In the genomic region with DNA sequence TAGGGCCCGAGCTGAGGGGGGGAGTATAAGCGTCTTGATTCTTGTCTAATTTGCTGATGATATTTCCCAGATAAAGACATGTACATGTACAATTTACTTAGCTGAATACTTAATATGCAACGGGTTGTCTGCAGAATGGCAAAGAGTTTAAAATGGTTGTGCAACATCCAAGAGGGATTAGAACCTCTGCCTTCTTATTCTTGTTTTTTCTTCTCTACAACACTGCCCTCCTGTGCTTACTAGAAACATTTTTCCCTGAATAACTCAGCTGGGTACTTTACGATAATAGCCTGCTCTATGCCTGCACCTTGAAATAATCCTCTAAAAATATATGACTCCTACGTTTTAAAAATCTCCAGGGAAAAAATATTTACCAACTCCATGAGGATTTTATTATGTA, we compare ENCODE assay signal across 8 cellular contexts. TPM values are rescaled to one million over a fixed set of nuclear protein-coding genes. Genes with fewer than 3 reads are reported as not detected.
A peak's percentile ranks its signal among the peaks of the same experiment; 100 is the strongest.
DNase-seq lines count a peak whose midpoint lies in the region; ATAC-seq, FAIRE-seq and TF ChIP-seq lines count a peak whose summit lies in the region.

No MANE protein-coding gene starts in this region.

- DNase-seq in MM.1S: peak; percentile 43
- DNase-seq in K562 (ENCODE audit: extremely low read depth in 1 of 4, low spot score in 3 of 4): peak in 2 of 4 experiments; percentile 7 to 9
- DNase-seq in neural progenitor cell (ENCODE audit: low spot score): peak; percentile 55
- DNase-seq in endothelial cell (ENCODE audit: low spot score): no peak
- DNase-seq in stimulated activated CD4-positive, alpha-beta T cell treated with anti-CD3 and anti-CD28 coated beads, Interleukin-4, amount 100 ng/mL, for 24 hours: no peak
- DNase-seq in vagina (ENCODE audit: extremely low spot score in 2 of 2): no peak
- DNase-seq in activated naive CD4-positive, alpha-beta T cell treated with anti-CD3 and anti-CD28 coated beads for 36 hours: no peak

- H2AFZ ChIP-seq in MM.1S (ENCODE audit: low read length): no peak overlapping the region
- H2AFZ ChIP-seq in K562 (ENCODE audit: low read depth, low read length): no peak overlapping the region
- no peak overlapping the region for H2AFZ ChIP-seq in neural progenitor cell (replicated peaks)

- H3K4me1 Mint-ChIP-seq in neural progenitor cell: no peaks in the 10 kb centered on the region
- no peaks in the 10 kb centered on the region for H3K4me1 Mint-ChIP-seq in endothelial cell (ENCODE audit: unreplicated experiment)
- H3K4me1 Mint-ChIP-seq in activated naive CD4-positive, alpha-beta T cell treated with anti-CD3 and anti-CD28 coated beads for 36 hours (ENCODE audit: low read depth): no peaks in the 10 kb centered on the region

- TF ChIP-seq CTCF in MM.1S (IDR thresholded peaks at IDR 0.05; ENCODE audit: low read length) (peak; percentile 45), K562 (IDR thresholded peaks at IDR 0.05 in 2 of 3, conservative IDR thresholded peaks at IDR 0.05 in 1 of 3; ENCODE audit: insufficient read depth in 2 of 3, low read depth in 1 of 3, low read length in 3 of 3) (peak; percentile 4 to 40 (median 30); a peak in 3 of 6 replicates), neural progenitor cell (IDR thresholded peaks at IDR 0.05) (peak; percentile 61), endothelial cell (IDR thresholded peaks at IDR 0.05; ENCODE audit: unreplicated experiment) (no peak), vagina (IDR thresholded peaks at IDR 0.05) (no peak)

- intact Hi-C loops in K562 (cut with micrococcal nuclease): loop anchor here (1.0 to 2.0 kb wide), 3 partner anchors 146 to 526 kb away; no protein-coding TSS in a partner anchor
- intact Hi-C loops in vagina (cut with DNase I): no loop called here
- intact Hi-C loops in activated naive CD4-positive, alpha-beta T cell treated with anti-CD3 and anti-CD28 coated beads for 36 hours (cut with micrococcal nuclease): loop anchor here (1.0 kb wide), 2 partner anchors 145 to 525 kb away; no protein-coding TSS in a partner anchor

- H3K36me3 Mint-ChIP-seq in neural progenitor cell: no peaks in the 10 kb centered on the region
- no peaks in the 10 kb centered on the region for H3K36me3 Mint-ChIP-seq in endothelial cell (ENCODE audit: low read depth, unreplicated experiment)
- no peaks in the 10 kb centered on the region for H3K36me3 Mint-ChIP-seq in activated naive CD4-positive, alpha-beta T cell treated with anti-CD3 and anti-CD28 coated beads for 36 hours (ENCODE audit: low read depth)

- CTCF ChIA-PET in K562 (lab: Yijun Ruan, JAX; ENCODE audit: low intra/inter-chr PET ratio): no interaction called here
- CTCF ChIA-PET in activated naive CD4-positive, alpha-beta T cell treated with anti-CD3 and anti-CD28 coated beads for 36 hours (lab: Charles Lee): interaction anchor here (0.6 to 1.6 kb wide), 3 partner anchors 10 to 670 kb away, joined by 3 to 4 read pairs (median 4); no protein-coding TSS in a partner anchor

- H3K27ac Mint-ChIP-seq in neural progenitor cell (no peak overlapping the region), endothelial cell (ENCODE audit: unreplicated experiment) (no peak overlapping the region)
- H3K27ac Mint-ChIP-seq in activated naive CD4-positive, alpha-beta T cell treated with anti-CD3 and anti-CD28 coated beads for 36 hours: no peak overlapping the region

- H3K9me3 ChIP-seq in MM.1S (replicated peaks; ENCODE audit: insufficient read depth, low read length) (no peaks in the 10 kb centered on the region), K562 (replicated peaks; ENCODE audit: control insufficient read depth, insufficient read depth, low read depth, low read length) (no peaks in the 10 kb centered on the region), neural progenitor cell (ENCODE audit: low read depth) (no peaks in the 10 kb centered on the region), vagina (no peaks in the 10 kb centered on the region)

- H3K4me3 ChIP-seq in MM.1S (ENCODE audit: low read length): no peak overlapping the region
- no peak overlapping the region for H3K4me3 ChIP-seq in K562
- H3K4me3 ChIP-seq in neural progenitor cell: no peak overlapping the region
- no peak overlapping the region for H3K4me3 ChIP-seq in vagina

- H3K9me1 ChIP-seq in K562 (ENCODE audit: control insufficient read depth, insufficient read depth, low read length): no peaks in the 10 kb centered on the region

- H3K36me3 ChIP-seq in MM.1S (replicated peaks; ENCODE audit: insufficient read depth, low read length): no peaks in the 10 kb centered on the region
- H3K36me3 ChIP-seq in K562 (ENCODE audit: control insufficient read depth, insufficient read depth, low read length): no peaks in the 10 kb centered on the region
- H3K36me3 ChIP-seq in neural progenitor cell: no peaks in the 10 kb centered on the region
- no peaks in the 10 kb centered on the region for H3K36me3 ChIP-seq in vagina

- WGBS in K562 (ENCODE audit: insufficient coverage, low coverage, missing lambda C conversion rate): 5% methylated on average over 5 of the region's 5 CpGs

- H3K9ac ChIP-seq in MM.1S (ENCODE audit: low read length) (no peak overlapping the region), K562 (ENCODE audit: insufficient read depth in 1 of 2, low read depth in 2 of 2, low read length in 2 of 2) (no peak overlapping the region), neural progenitor cell (no peak overlapping the region)

- no peak for TF ChIP-seq EP300 in K562 (IDR thresholded peaks at IDR 0.05; ENCODE audit: low read length)

- in situ Hi-C loops in K562 (cut with MboI): no loop called here

- H4K20me1 ChIP-seq in MM.1S (ENCODE audit: insufficient read depth, low read length) (no peaks in the 10 kb centered on the region), K562 (replicated peaks; ENCODE audit: control insufficient read depth, insufficient read depth, low read length) (no peaks in the 10 kb centered on the region), neural progenitor cell (ENCODE audit: low read depth) (no peaks in the 10 kb centered on the region)

- POLR2A ChIA-PET in K562 (lab: Yijun Ruan, JAX): no interaction called here

- no peak overlapping the region for H3K27ac ChIP-seq in MM.1S (ENCODE audit: low read length)
- no peak overlapping the region for H3K27ac ChIP-seq in K562 (ENCODE audit: extremely low read depth, low read depth, low read length)
- H3K27ac ChIP-seq in neural progenitor cell: no peak overlapping the region
- no peak overlapping the region for H3K27ac ChIP-seq in vagina

- no peaks in the 10 kb centered on the region for H3K79me2 ChIP-seq in MM.1S (ENCODE audit: low read length)
- H3K79me2 ChIP-seq in K562 (ENCODE audit: control insufficient read depth, insufficient read depth, low read length): no peaks in the 10 kb centered on the region
- H3K79me2 ChIP-seq in neural progenitor cell (ENCODE audit: low read depth): no peaks in the 10 kb centered on the region

- H3K4me2 ChIP-seq in MM.1S (ENCODE audit: low read depth, low read length) (no peak overlapping the region), K562 (ENCODE audit: insufficient read depth, low read length) (no peak overlapping the region), neural progenitor cell (no peak overlapping the region)

- TF ChIP-seq POLR2A in K562 (conservative IDR thresholded peaks at IDR 0.05): no peak
- TF ChIP-seq POLR2A in vagina (IDR thresholded peaks at IDR 0.05): no peak

- ATAC-seq in GM18502 (IDR thresholded peaks at IDR 0.05; ENCODE audit: poor library complexity, unreplicated experiment): peak; percentile 53
- peak; percentile 87 for ATAC-seq in K562

- no peaks in the 10 kb centered on the region for H3K9me2 ChIP-seq in MM.1S (replicated peaks; ENCODE audit: insufficient read depth, low read length)

- TF ChIP-seq RAD21 in K562 (CRISPR knock-in tag; conservative IDR thresholded peaks at IDR 0.05 in 1 of 2, IDR thresholded peaks at IDR 0.05 in 1 of 2): peak; percentile 42 to 54

- H3K4me3 Mint-ChIP-seq in neural progenitor cell: no peak overlapping the region
- H3K4me3 Mint-ChIP-seq in endothelial cell (ENCODE audit: unreplicated experiment): no peak overlapping the region
- H3K4me3 Mint-ChIP-seq in activated naive CD4-positive, alpha-beta T cell treated with anti-CD3 and anti-CD28 coated beads for 36 hours: no peak overlapping the region

- H3K4me1 ChIP-seq in MM.1S (ENCODE audit: low read length) (peaks cover 27% of the 10 kb centered on the region), K562 (replicated peaks in 1 of 2; ENCODE audit: control insufficient read depth in 2 of 2, insufficient read depth in 2 of 2, low read length in 2 of 2) (no peaks in the 10 kb centered on the region), neural progenitor cell (no peaks in the 10 kb centered on the region), vagina (no peaks in the 10 kb centered on the region)

- peaks cover 7% of the 10 kb centered on the region; the same call in 1 of the 2 replicates for H3F3A ChIP-seq in MM.1S (ENCODE audit: insufficient read depth, low read length)
- no peaks in the 10 kb centered on the region for H3F3A ChIP-seq in neural progenitor cell (ENCODE audit: low read depth)

- H3K27me3 ChIP-seq in MM.1S (replicated peaks; ENCODE audit: insufficient read depth, low read length) (no peaks in the 10 kb centered on the region), K562 (ENCODE audit: control insufficient read depth in 2 of 2, insufficient read depth in 2 of 2, low read length in 2 of 2) (no peaks in the 10 kb centered on the region; a peak in 1 of 5 replicates), neural progenitor cell (no peaks in the 10 kb centered on the region), vagina (no peaks in the 10 kb centered on the region)

- no peak for FAIRE-seq in K562 (lab: Jason Lieb, UNC)

- H3K27me3 Mint-ChIP-seq in neural progenitor cell (ENCODE audit: insufficient read depth, low read depth): peaks cover 2% of the 10 kb centered on the region
- H3K27me3 Mint-ChIP-seq in endothelial cell (ENCODE audit: unreplicated experiment): no peaks in the 10 kb centered on the region
- peaks cover 4% of the 10 kb centered on the region for H3K27me3 Mint-ChIP-seq in activated naive CD4-positive, alpha-beta T cell treated with anti-CD3 and anti-CD28 coated beads for 36 hours (ENCODE audit: low read depth)

- BruUV-seq in K562 (replicated peaks; lab: Mats Ljungman, UMichigan): no TSS peak

- no peaks in the 10 kb centered on the region for H3K9me3 Mint-ChIP-seq in neural progenitor cell
- H3K9me3 Mint-ChIP-seq in endothelial cell (ENCODE audit: unreplicated experiment): no peaks in the 10 kb centered on the region
- H3K9me3 Mint-ChIP-seq in activated naive CD4-positive, alpha-beta T cell treated with anti-CD3 and anti-CD28 coated beads for 36 hours: no peaks in the 10 kb centered on the region

RNA-seq across cellular contexts. Expression of gene INTS12, which starts 41.8 kb away (rescaled TPM):
- 23.8 and 34.2 TPM in 2 replicates for total RNA-seq in K562 (2011; cell fraction: chromatin; rRNA removed; ENCODE audit: low replicate concordance)
- 16.7 and 19.2 TPM in 2 replicates for total RNA-seq in K562 (2011; cell fraction: nucleolus; rRNA removed)
- total RNA-seq in K562 (2011; cell fraction: nucleoplasm; rRNA removed): 29.7 and 45.4 TPM in 2 replicates
- total RNA-seq in K562 (2014; rRNA removed) (24.5 and 25.7 TPM in 2 replicates), K562 (2014; rRNA removed; fragmentation: Illumina TruSeq; extraction: Trizol) (26.8 and 28.3 TPM in 2 replicates), K562 (2015; rRNA removed; fragmentation: Illumina TruSeq; extraction: Trizol) (22.9 and 26.3 TPM in 2 replicates), K562 (2021) (26.2 and 26.7 TPM in 2 replicates), neural progenitor cell (ENCODE audit: low replicate concordance) (17.2 and 18.8 TPM in 2 replicates), endothelial cell (ENCODE audit: unreplicated experiment) (16.0 TPM), vagina (18.2 TPM)
- polyA plus RNA-seq in K562 (2011; rRNA removed) (44.3 and 57.1 TPM in 2 replicates), K562 (2014; fragmentation: Illumina TruSeq; extraction: Trizol) (51.2 and 63.7 TPM in 2 replicates), K562 (2014; fragmentation: Nextera tagmentation; extraction: Ambion mirVana) (10 to 100 TPM; 49.7 to 82.9 TPM), K562 (2014; rRNA removed) (41.2 and 42.4 TPM in 2 replicates)
- polyA plus RNA-seq in K562 (2011; cell fraction: cytosol; rRNA removed): 22.1 and 30.7 TPM in 2 replicates
- 48.0 and 49.4 TPM in 2 replicates for polyA plus RNA-seq in K562 (2011; cell fraction: nucleus; rRNA removed)
- polyA plus RNA-seq in K562 (2012): 25.5 and 36.6 TPM in 2 replicates
- polyA minus RNA-seq in K562 (2011; rRNA and poly(A)+ RNA removed): 55.3 and 56.9 TPM in 2 replicates
- 12.7 and 17.6 TPM in 2 replicates for polyA minus RNA-seq in K562 (2011; cell fraction: cytosol; rRNA and poly(A)+ RNA removed)
- 24.5 and 35.4 TPM in 2 replicates for polyA minus RNA-seq in K562 (2011; cell fraction: nucleus; rRNA and poly(A)+ RNA removed)
- total RNA-seq in activated naive CD4-positive, alpha-beta T cell treated with anti-CD3 and anti-CD28 coated beads for 36 hours: 10 to 100 TPM; 24.5 to 24.8 TPM

RNA-seq across cellular contexts. Expression of gene GSTCD, which starts 41.9 kb away (rescaled TPM):
- 41.1 and 91.5 TPM in 2 replicates for total RNA-seq in K562 (2011; cell fraction: chromatin; rRNA removed; ENCODE audit: low replicate concordance)
- total RNA-seq in K562 (2011; cell fraction: nucleolus; rRNA removed): 24.2 and 24.3 TPM in 2 replicates
- total RNA-seq in K562 (2011; cell fraction: nucleoplasm; rRNA removed): 29.5 and 46.9 TPM in 2 replicates
- 15.3 and 19.8 TPM in 2 replicates for total RNA-seq in K562 (2014; rRNA removed)
- 24.5 and 25.6 TPM in 2 replicates for total RNA-seq in K562 (2014; rRNA removed; fragmentation: Illumina TruSeq; extraction: Trizol)
- 19.7 and 21.1 TPM in 2 replicates for total RNA-seq in K562 (2015; rRNA removed; fragmentation: Illumina TruSeq; extraction: Trizol)
- 17.6 and 18.8 TPM in 2 replicates for total RNA-seq in K562 (2021)
- polyA plus RNA-seq in K562 (2011; rRNA removed): 29.5 and 36.3 TPM in 2 replicates
- 6.8 and 10.6 TPM in 2 replicates for polyA plus RNA-seq in K562 (2011; cell fraction: cytosol; rRNA removed)
- 17.1 and 20.0 TPM in 2 replicates for polyA plus RNA-seq in K562 (2011; cell fraction: nucleus; rRNA removed)
- polyA plus RNA-seq in K562 (2012): 7.9 and 9.3 TPM in 2 replicates
- polyA plus RNA-seq in K562 (2014; fragmentation: Illumina TruSeq; extraction: Trizol): 16.0 TPM in 2 replicates
- polyA plus RNA-seq in K562 (2014; fragmentation: Nextera tagmentation; extraction: Ambion mirVana): 1 to 10 TPM; 4.5 to 5.4 TPM
- polyA plus RNA-seq in K562 (2014; rRNA removed): 10.4 and 14.3 TPM in 2 replicates
- 47.9 and 56.4 TPM in 2 replicates for polyA minus RNA-seq in K562 (2011; rRNA and poly(A)+ RNA removed)
- polyA minus RNA-seq in K562 (2011; cell fraction: cytosol; rRNA and poly(A)+ RNA removed): 11.9 and 15.8 TPM in 2 replicates
- 38.5 and 52.8 TPM in 2 replicates for polyA minus RNA-seq in K562 (2011; cell fraction: nucleus; rRNA and poly(A)+ RNA removed)
- total RNA-seq in neural progenitor cell (ENCODE audit: low replicate concordance): 63.1 and 65.3 TPM in 2 replicates
- 14.0 TPM for total RNA-seq in endothelial cell (ENCODE audit: unreplicated experiment)
- total RNA-seq in vagina: 9.1 TPM
- total RNA-seq in activated naive CD4-positive, alpha-beta T cell treated with anti-CD3 and anti-CD28 coated beads for 36 hours: 10 to 100 TPM; 15.8 to 18.2 TPM

Comparison
In these comparisons a context has a peak if more than half of its experiments do, and no peak if none do; other contexts are left out.
1. DNase-seq: peak in MM.1S (single experiment) and neural progenitor cell (single experiment); none in endothelial cell (single experiment), stimulated activated CD4-positive, alpha-beta T cell treated with anti-CD3 and anti-CD28 coated beads, Interleukin-4, amount 100 ng/mL, for 24 hours (single experiment), vagina (0 of 2) and activated naive CD4-positive, alpha-beta T cell treated with anti-CD3 and anti-CD28 coated beads for 36 hours (single experiment).
2. CTCF ChIP-seq: peak in MM.1S (single experiment), K562 (3 of 3) and neural progenitor cell (single experiment); none in endothelial cell (single experiment) and vagina (0 of 3).